In genomic region chr9:110081395-110081794, GRCh38 we compare ENCODE assay signal across 13 cellular contexts.
A peak's percentile ranks its signal among the peaks of the same experiment; 100 is the strongest.
DNase-seq lines count a peak whose midpoint lies in the region; FAIRE-seq and TF ChIP-seq lines count a peak whose summit lies in the region.
"Had no signal": no experiment of that assay in that cellular context is flagged by ENCODE, and none has a peak within 500 bp of the region (broad histone marks: within the 10 kb centered on the region; RNA-seq: fewer than 3 reads in every experiment).

No MANE protein-coding gene starts in this region.

- H3K27ac ChIP-seq in right atrium auricular region (peak overlapping the region; percentile 69 to 76), smooth muscle cell (ENCODE audit: low read depth) (peak overlapping the region; percentile 68)
- H3K27ac ChIP-seq: neutrophil had no signal

- H3K27me3 ChIP-seq in right atrium auricular region, result no peaks in the 10 kb centered on the region
- H3K27me3 ChIP-seq in smooth muscle cell (ENCODE audit: low read depth), result no peaks in the 10 kb centered on the region
- H3K27me3 ChIP-seq: neutrophil had no signal

- H3K36me3 Mint-ChIP-seq in activated T-helper 2 cell treated with anti-CD3 and anti-CD28 coated beads, Interferon-gamma antibody, Interleukin-2, Interleukin-4, amounts not matched to agents 10 μg/mL and 5 μg/mL and 100 μg/mL, durations not matched to agents 14 hours and 24 hours and 36 hours (ENCODE audit: low read depth), result peaks cover 41% of the 10 kb centered on the region

- H3F3A ChIP-seq in smooth muscle cell (ENCODE audit: low read depth), result peaks cover 4% of the 10 kb centered on the region

- H3K9ac ChIP-seq in smooth muscle cell (ENCODE audit: low read depth), result no peak overlapping the region

- H3K4me1 ChIP-seq in right atrium auricular region (peaks cover 0 to 68% of the 10 kb centered on the region in 2 donors), smooth muscle cell (ENCODE audit: low read depth) (peaks cover 10% of the 10 kb centered on the region)

- no peaks in the 10 kb centered on the region for H3K27me3 Mint-ChIP-seq in activated T-helper 2 cell treated with anti-CD3 and anti-CD28 coated beads, Interferon-gamma antibody, Interleukin-2, Interleukin-4, amounts not matched to agents 10 μg/mL and 5 μg/mL and 100 μg/mL, durations not matched to agents 14 hours and 24 hours and 36 hours (ENCODE audit: low read depth)

- no peak for TF ChIP-seq CTCF in right atrium auricular region (IDR thresholded peaks at IDR 0.05)
- no peak for TF ChIP-seq CTCF in smooth muscle cell (IDR thresholded peaks at IDR 0.05; ENCODE audit: borderline replicate concordance, insufficient read depth, poor library complexity, severe bottlenecking)

- H3K4me1 Mint-ChIP-seq in activated T-helper 2 cell treated with anti-CD3 and anti-CD28 coated beads, Interferon-gamma antibody, Interleukin-2, Interleukin-4, amounts not matched to agents 10 μg/mL and 5 μg/mL and 100 μg/mL, durations not matched to agents 14 hours and 24 hours and 36 hours (ENCODE audit: low read depth), result peaks cover 56% of the 10 kb centered on the region

- H3K4me2 ChIP-seq in smooth muscle cell, result peak overlapping the region; percentile 16

- 34% methylated on average over 3 of the region's 3 CpGs for WGBS in smooth muscle cell (ENCODE audit: low lambda C conversion rate)

- H4K20me1 ChIP-seq in smooth muscle cell (ENCODE audit: low read depth), result peaks cover 84% of the 10 kb centered on the region

- TF ChIP-seq POLR2A in H54 (IDR thresholded peaks at IDR 0.05; ENCODE audit: low read depth, low read length), result no peak

- peak overlapping the region; percentile 62 for H3K27ac Mint-ChIP-seq in activated T-helper 2 cell treated with anti-CD3 and anti-CD28 coated beads, Interferon-gamma antibody, Interleukin-2, Interleukin-4, amounts not matched to agents 10 μg/mL and 5 μg/mL and 100 μg/mL, durations not matched to agents 14 hours and 24 hours and 36 hours

- peaks cover 49% of the 10 kb centered on the region for H3K79me2 ChIP-seq in smooth muscle cell (ENCODE audit: low read depth)

- H3K4me3 ChIP-seq in right atrium auricular region, result no peak overlapping the region
- H3K4me3 ChIP-seq in smooth muscle cell, result no peak overlapping the region

- no peak overlapping the region for H2AFZ ChIP-seq in smooth muscle cell (ENCODE audit: low read depth)

- H3K9me3 ChIP-seq in right atrium auricular region, result no peaks in the 10 kb centered on the region
- no peaks in the 10 kb centered on the region for H3K9me3 ChIP-seq in smooth muscle cell (replicated peaks; ENCODE audit: low read depth)
- H3K9me3 ChIP-seq: neutrophil had no signal

- no peaks in the 10 kb centered on the region for H3K9me3 Mint-ChIP-seq in activated T-helper 2 cell treated with anti-CD3 and anti-CD28 coated beads, Interferon-gamma antibody, Interleukin-2, Interleukin-4, amounts not matched to agents 10 μg/mL and 5 μg/mL and 100 μg/mL, durations not matched to agents 14 hours and 24 hours and 36 hours
- H3K9me3 Mint-ChIP-seq: activated T-cell treated with anti-CD3 and anti-CD28 coated beads, Interleukin-2, amount 50 U/mL, for 4 hours had no signal

- FAIRE-seq in H54 (lab: Jason Lieb, UNC), result peak; percentile 6
- FAIRE-seq: G401.6 had no signal

- intact Hi-C loops in activated T-helper 2 cell treated with anti-CD3 and anti-CD28 coated beads, Interferon-gamma antibody, Interleukin-2, Interleukin-4, amounts not matched to agents 10 μg/mL and 5 μg/mL and 100 μg/mL, durations not matched to agents 14 hours and 24 hours and 36 hours (cut with micrococcal nuclease), result no loop called here

- H3K36me3 ChIP-seq in right atrium auricular region (no peaks in the 10 kb centered on the region), smooth muscle cell (ENCODE audit: low read depth) (no peaks in the 10 kb centered on the region)
- H3K36me3 ChIP-seq: neutrophil had no signal

- H3K4me3 Mint-ChIP-seq in activated T-helper 2 cell treated with anti-CD3 and anti-CD28 coated beads, Interferon-gamma antibody, Interleukin-2, Interleukin-4, amounts not matched to agents 10 μg/mL and 5 μg/mL and 100 μg/mL, durations not matched to agents 14 hours and 24 hours and 36 hours (ENCODE audit: low read depth), result no peak overlapping the region
- H3K4me3 Mint-ChIP-seq: activated T-cell treated with anti-CD3 and anti-CD28 coated beads, Interleukin-2, amount 50 U/mL, for 4 hours had no signal

- DNase-seq in H54 (ENCODE audit: insufficient read length, low spot score) (no peak), right atrium auricular region (ENCODE audit: low spot score) (no peak), smooth muscle cell (lab: John Stamatoyannopoulos, UW; ENCODE audit: unreplicated experiment) (no peak), OCI-M1 (lab: John Stamatoyannopoulos, UW) (no peak), midbrain (lab: John Stamatoyannopoulos, UW) (no peak), SHP77 treated with DMSO at 0.1 percent for 48 hours (lab: John Stamatoyannopoulos, UW) (no peak), CD1c-positive myeloid dendritic cell (ENCODE audit: extremely low spot score) (no peak)
- no peak for DNase-seq in activated T-helper 2 cell treated with anti-CD3 and anti-CD28 coated beads, Interferon-gamma antibody, Interleukin-2, Interleukin-4, amounts not matched to agents 10 μg/mL and 5 μg/mL and 100 μg/mL, durations not matched to agents 14 hours and 24 hours and 36 hours (ENCODE audit: low spot score)
- DNase-seq: activated T-cell treated with anti-CD3 and anti-CD28 coated beads, Interleukin-2, amount 50 U/mL, for 4 hours; erythroblast; NCI-H187 had no signal
